In genomic region chr10:133367461-133367860, GRCh38 we compare ENCODE assay signal across 9 cellular contexts. TPM values are rescaled to one million over a fixed set of nuclear protein-coding genes. Genes with fewer than 3 reads are reported as not detected.
"Had no signal": no experiment of that assay in that cellular context is flagged by ENCODE, and none has a peak within 500 bp of the region (broad histone marks: within the 10 kb centered on the region; RNA-seq: fewer than 3 reads in every experiment).

No MANE protein-coding gene starts in this region.

RNA-seq across cellular contexts. Expression of gene FUOM, which starts 9.6 kb away (rescaled TPM):
- total RNA-seq: SJCRH30 had no signal

RNA-seq across cellular contexts. Expression of gene PAOX, which starts 11.6 kb away (rescaled TPM):
- total RNA-seq: SJCRH30 had no signal

RNA-seq across cellular contexts. Expression of gene PRAP1, which starts 20.3 kb away (rescaled TPM):
- total RNA-seq: OCI-LY7, PC-3, PC-9, Right ventricle myocardium inferior, Right ventricle myocardium superior, RPMI7951, SJCRH30, SJSA1, SK-MEL-5 had no signal
